1 cellular context compared by ENCODE assay signal in genomic region chr2:197008229-197008628, GRCh38.
TF ChIP-seq lines count a peak whose summit lies in the region.

No MANE protein-coding gene starts in this region.

TF ChIP-seq in SK-N-SH treated with all-trans-retinoic acid at 6 μM for 48 hours, 23 proteins besides CTCF, POLR2A, EP300 and RAD21 (continued from another document):
- TF ChIP-seq CSRNP3 (CRISPR knock-in tag; IDR thresholded peaks at IDR 0.05) (no peak), POU6F1 (CRISPR knock-in tag; IDR thresholded peaks at IDR 0.05; ENCODE audit: borderline replicate concordance, low read depth) (no peak), PPARA (CRISPR knock-in tag; IDR thresholded peaks at IDR 0.05; ENCODE audit: borderline replicate concordance) (no peak), CSDC2 (CRISPR knock-in tag; IDR thresholded peaks at IDR 0.05) (no peak), BACH2 (CRISPR knock-in tag; IDR thresholded peaks at IDR 0.05; ENCODE audit: borderline replicate concordance) (no peak)
